Comparison of ENCODE assay signal across 1 cellular context in genomic region chr18:54950221-54950620, GRCh38.
TF ChIP-seq lines count a peak whose summit lies in the region.

No MANE protein-coding gene starts in this region.

TF ChIP-seq in neural cell, 6 proteins besides CTCF, POLR2A, EP300 and RAD21:
- TF ChIP-seq REST (IDR thresholded peaks at IDR 0.05; ENCODE audit: borderline replicate concordance): no peak
- peak; percentile 90 for TF ChIP-seq SMC3 (conservative IDR thresholded peaks at IDR 0.05; ENCODE audit: poor library complexity)
- TF ChIP-seq POLR2AphosphoS5 (IDR thresholded peaks at IDR 0.05): no peak
TF ChIP-seq in neural cell: peak in this region for 1.
